Comparison of ENCODE assay signal across 2 cellular contexts in the genomic region with DNA sequence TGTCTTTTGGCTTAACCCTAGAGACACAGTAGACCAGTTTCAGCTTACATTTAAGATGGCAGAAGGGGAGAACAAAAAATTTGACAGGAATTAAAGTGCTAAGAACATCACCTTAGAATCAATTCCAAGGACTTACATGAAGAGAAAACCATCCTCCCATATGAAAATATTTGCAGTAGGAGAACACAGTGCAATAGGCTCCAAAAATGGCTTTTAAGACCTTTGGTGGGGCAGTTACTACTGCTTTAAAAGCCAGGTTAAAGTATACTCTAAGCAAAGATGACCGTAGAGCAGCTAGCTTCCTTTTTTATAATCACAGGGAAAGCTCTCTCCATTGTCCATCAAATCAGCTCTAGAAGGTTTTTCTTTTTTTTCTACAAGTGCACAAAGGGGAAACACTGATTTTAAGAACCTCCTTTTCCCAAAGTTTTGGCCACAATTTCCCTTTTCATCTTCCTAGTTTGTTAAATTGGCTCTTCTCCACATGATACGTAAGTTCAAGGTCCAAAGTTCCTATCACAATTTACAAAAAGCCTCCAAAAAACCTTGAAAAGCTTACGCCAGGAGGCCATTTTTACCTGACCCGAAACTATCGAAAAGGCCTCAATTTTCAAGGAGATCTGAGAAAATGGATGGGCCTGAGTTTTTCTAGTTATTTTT.
TF ChIP-seq lines count a peak whose summit lies in the region.

No MANE protein-coding gene starts in this region.

TF ChIP-seq in GM12878, 131 proteins besides CTCF, POLR2A, EP300 and RAD21:
- no peak for TF ChIP-seq SMAD1 (IDR thresholded peaks at IDR 0.05; ENCODE audit: low read depth, partially characterized antibody)

TF ChIP-seq in HEK293T, 16 proteins besides CTCF, POLR2A, EP300 and RAD21:
- no peak for TF ChIP-seq SUZ12 (IDR thresholded peaks at IDR 0.05)
- no peak for TF ChIP-seq FOXM1 (IDR thresholded peaks at IDR 0.05; ENCODE audit: borderline replicate concordance)
- no peak for TF ChIP-seq BHLHE40 (IDR thresholded peaks at IDR 0.05; ENCODE audit: borderline replicate concordance)
